30 cellular contexts compared by ENCODE assay signal in genomic region chr1:109922326-109922725, GRCh38. TPM values are rescaled to one million over a fixed set of nuclear protein-coding genes. Genes with fewer than 3 reads are reported as not detected.
A peak's percentile ranks its signal among the peaks of the same experiment; 100 is the strongest.
DNase-seq lines count a peak whose midpoint lies in the region; ATAC-seq, FAIRE-seq and TF ChIP-seq lines count a peak whose summit lies in the region.
"Had no signal": no experiment of that assay in that cellular context is flagged by ENCODE, and none has a peak within 500 bp of the region (broad histone marks: within the 10 kb centered on the region; RNA-seq: fewer than 3 reads in every experiment).

No MANE protein-coding gene starts in this region.

- H3K9me3 ChIP-seq in Loucy (ENCODE audit: insufficient read depth, low read depth, low read length) (no peaks in the 10 kb centered on the region), K562 (replicated peaks; ENCODE audit: control insufficient read depth, insufficient read depth, low read depth, low read length) (peaks cover 3% of the 10 kb centered on the region; the same call in 1 of the 2 replicates)
- H3K9me3 ChIP-seq: BE2C, HAP-1 had no signal

- TF ChIP-seq CTCF in Loucy (conservative IDR thresholded peaks at IDR 0.05; ENCODE audit: low read length) (no peak), K562 (IDR thresholded peaks at IDR 0.05 in 2 of 3, conservative IDR thresholded peaks at IDR 0.05 in 1 of 3; ENCODE audit: insufficient read depth in 2 of 3, low read depth in 1 of 3, low read length in 3 of 3) (no peak)

- H3K27me3 Mint-ChIP-seq in activated CD4-positive, alpha-beta T cell treated with anti-CD3 and anti-CD28 coated beads for 36 hours = no peaks in the 10 kb centered on the region

- H3K27ac Mint-ChIP-seq in activated CD4-positive, alpha-beta T cell treated with anti-CD3 and anti-CD28 coated beads for 36 hours = no peak overlapping the region
- H3K27ac Mint-ChIP-seq in stimulated activated effector memory CD8-positive, alpha-beta T cell treated with anti-CD3 and anti-CD28 coated beads, Interleukin-12 subunit alpha, Interleukin-12 subunit beta, amount 100 ng/mL, for 72 hours = peak overlapping the region; percentile 89
- H3K27ac Mint-ChIP-seq: CD14-positive monocyte, HFFc6 had no signal

- POLR2A ChIA-PET in activated CD4-positive, alpha-beta T cell treated with anti-CD3 and anti-CD28 coated beads for 36 hours (lab: Charles Lee) = no interaction called here
- POLR2A ChIA-PET in K562 (lab: Yijun Ruan, JAX) = interaction anchor here (0.9 to 1.8 kb wide), 3 partner anchors 10 to 62 kb away, joined by 3 to 7 read pairs (median 4); partner anchors contain the start of gene AHCYL1

- peaks cover 88% of the 10 kb centered on the region for H3K79me2 ChIP-seq in Loucy (ENCODE audit: insufficient read depth, low read length)
- H3K79me2 ChIP-seq in K562 (ENCODE audit: control insufficient read depth, insufficient read depth, low read length) = no peaks in the 10 kb centered on the region

- no peak overlapping the region for H3K4me3 Mint-ChIP-seq in activated CD4-positive, alpha-beta T cell treated with anti-CD3 and anti-CD28 coated beads for 36 hours
- no peak overlapping the region for H3K4me3 Mint-ChIP-seq in stimulated activated effector memory CD8-positive, alpha-beta T cell treated with anti-CD3 and anti-CD28 coated beads, Interleukin-12 subunit alpha, Interleukin-12 subunit beta, amount 100 ng/mL, for 72 hours
- H3K4me3 Mint-ChIP-seq: CD14-positive monocyte; CD8-positive, alpha-beta memory T cell; HFFc6 had no signal

- peaks cover 98% of the 10 kb centered on the region for H3K36me3 ChIP-seq in Loucy (ENCODE audit: insufficient read depth, low read length)
- H3K36me3 ChIP-seq in K562 (ENCODE audit: control insufficient read depth, insufficient read depth, low read length) = peaks cover 84% of the 10 kb centered on the region

- no peaks in the 10 kb centered on the region for H3K9me3 Mint-ChIP-seq in activated CD4-positive, alpha-beta T cell treated with anti-CD3 and anti-CD28 coated beads for 36 hours (ENCODE audit: low read depth)
- no peaks in the 10 kb centered on the region for H3K9me3 Mint-ChIP-seq in stimulated activated effector memory CD8-positive, alpha-beta T cell treated with anti-CD3 and anti-CD28 coated beads, Interleukin-12 subunit alpha, Interleukin-12 subunit beta, amount 100 ng/mL, for 72 hours
- H3K9me3 Mint-ChIP-seq: CD8-positive, alpha-beta memory T cell had no signal

- H3K4me1 ChIP-seq in Loucy (ENCODE audit: insufficient read depth, low read length, poor library complexity, severe bottlenecking) (peaks cover 26% of the 10 kb centered on the region), K562 (replicated peaks in 1 of 2; ENCODE audit: control insufficient read depth in 2 of 2, insufficient read depth in 2 of 2, low read length in 2 of 2) (peaks cover 19 to 41% of the 10 kb centered on the region in 2 experiments)
- H3K4me1 ChIP-seq: BE2C, HAP-1 had no signal

- WGBS in K562 (ENCODE audit: insufficient coverage, low coverage, missing lambda C conversion rate) = 72% methylated on average over 8 of the region's 8 CpGs

- H3K36me3 Mint-ChIP-seq in activated CD4-positive, alpha-beta T cell treated with anti-CD3 and anti-CD28 coated beads for 36 hours (ENCODE audit: low read depth) = peaks cover 80% of the 10 kb centered on the region
- H3K36me3 Mint-ChIP-seq in stimulated activated effector memory CD8-positive, alpha-beta T cell treated with anti-CD3 and anti-CD28 coated beads, Interleukin-12 subunit alpha, Interleukin-12 subunit beta, amount 100 ng/mL, for 72 hours = peaks cover 100% of the 10 kb centered on the region
- H3K36me3 Mint-ChIP-seq: CD14-positive monocyte had no signal

- TF ChIP-seq POLR2A in K562 (conservative IDR thresholded peaks at IDR 0.05) = no peak

- DNase-seq in activated CD4-positive, alpha-beta T cell treated with anti-CD3 and anti-CD28 coated beads for 36 hours = peak; percentile 1
- DNase-seq in activated CD4-positive, alpha-beta T cell treated with anti-CD3 and anti-CD28 coated beads for 48 hours = no peak
- DNase-seq in K562 (ENCODE audit: extremely low read depth in 1 of 4, low spot score in 3 of 4) = no peak
- DNase-seq in stimulated activated effector memory CD8-positive, alpha-beta T cell treated with anti-CD3 and anti-CD28 coated beads, Interleukin-12 subunit alpha, Interleukin-12 subunit beta, amount 100 ng/mL, for 72 hours (ENCODE audit: low spot score in 2 of 2) = no peak
- DNase-seq in GOT3 (lab: John Stamatoyannopoulos, UW) = no peak
- no peak for DNase-seq in NCI-H446 (lab: John Stamatoyannopoulos, UW)
- DNase-seq: 8988T; ACHN; BE2C; CD8-positive, alpha-beta memory T cell; DMS 273 treated with DMSO at 0.1 percent for 48 hours; DMS79; EL; GDM1; GM23248; HFFc6; IMR-90; NCI-H1092; NCI-H1417 treated with DMSO at 0.1 percent for 48 hours; NCI-H1694 treated with DMSO at 0.1 percent for 48 hours; NCI-H446 treated with DMSO at 0.1 percent for 48 hours; NCI-H526; NCI-H82; PC-9; Right ventricle myocardium superior; RPMI8226 had no signal

- no peak overlapping the region for H2AFZ ChIP-seq in Loucy (ENCODE audit: low read length)
- no peak overlapping the region for H2AFZ ChIP-seq in K562 (ENCODE audit: low read depth, low read length)
- H2AFZ ChIP-seq: GM23248, PC-9 had no signal

- no peak overlapping the region for H3K27ac ChIP-seq in K562 (ENCODE audit: extremely low read depth, low read depth, low read length)
- H3K27ac ChIP-seq: GM23248, PC-9 had no signal

- H3K4me2 ChIP-seq in Loucy (ENCODE audit: low read depth, low read length, poor library complexity, severe bottlenecking) (peak overlapping the region; percentile 20), K562 (ENCODE audit: insufficient read depth, low read length) (no peak overlapping the region)
- H3K4me2 ChIP-seq: PC-9 had no signal

- in situ Hi-C loops in K562 (cut with MboI) = no loop called here

- intact Hi-C loops in activated CD4-positive, alpha-beta T cell treated with anti-CD3 and anti-CD28 coated beads for 36 hours (cut with DNase I, micrococcal nuclease) = loop anchor here in 1 of 2 experiments (5.0 kb wide), 1 partner anchor 60 kb away; the partner anchor contains the start of gene AHCYL1
- intact Hi-C loops in K562 (cut with micrococcal nuclease) = no loop called here

- H3K4me3 ChIP-seq in Loucy (ENCODE audit: low read length, poor library complexity, severe bottlenecking) = no peak overlapping the region
- H3K4me3 ChIP-seq in K562 = no peak overlapping the region
- H3K4me3 ChIP-seq: GM12878, GM23248, HAP-1, PC-9 had no signal

- CTCF ChIA-PET in activated CD4-positive, alpha-beta T cell treated with anti-CD3 and anti-CD28 coated beads for 36 hours (lab: Charles Lee) = interaction anchor here (0.5 to 1.8 kb wide), 5 partner anchors 9 to 145 kb away, joined by 3 to 5 read pairs (median 3); partner anchors contain the start of gene AHCYL1
- CTCF ChIA-PET in K562 (lab: Yijun Ruan, JAX; ENCODE audit: low intra/inter-chr PET ratio) = interaction anchor here (0.8 kb wide), 1 partner anchor 61 kb away, joined by 3 read pairs; no protein-coding TSS in a partner anchor

- FAIRE-seq in K562 (lab: Jason Lieb, UNC) = no peak
- FAIRE-seq: GM12878 had no signal

- no peaks in the 10 kb centered on the region for H3K9me2 ChIP-seq in Loucy (replicated peaks; ENCODE audit: low read depth, low read length)

- H3K9ac ChIP-seq in Loucy (ENCODE audit: low read depth, low read length, poor library complexity, severe bottlenecking) = no peak overlapping the region
- H3K9ac ChIP-seq in K562 (ENCODE audit: insufficient read depth in 1 of 2, low read depth in 2 of 2, low read length in 2 of 2) = peak overlapping the region in 1 of 2 experiments; percentile 65; a peak in 1 of 4 replicates
- H3K9ac ChIP-seq: GM23248 had no signal

- no peaks in the 10 kb centered on the region for H3K27me3 ChIP-seq in Loucy (ENCODE audit: insufficient read depth, low read length, poor library complexity, severe bottlenecking)
- no peaks in the 10 kb centered on the region for H3K27me3 ChIP-seq in K562 (ENCODE audit: control insufficient read depth in 2 of 2, insufficient read depth in 2 of 2, low read length in 2 of 2)
- H3K27me3 ChIP-seq: BE2C had no signal

- H4K20me1 ChIP-seq in Loucy (ENCODE audit: insufficient read depth, low read length, poor library complexity, severe bottlenecking) = peaks cover 92% of the 10 kb centered on the region
- no peaks in the 10 kb centered on the region for H4K20me1 ChIP-seq in K562 (replicated peaks; ENCODE audit: control insufficient read depth, insufficient read depth, low read length)

- no peak for TF ChIP-seq EP300 in K562 (IDR thresholded peaks at IDR 0.05; ENCODE audit: low read length)

- no TSS peak for BruUV-seq in K562 (replicated peaks; lab: Mats Ljungman, UMichigan)

- H3F3A ChIP-seq in Loucy (ENCODE audit: low read depth) = no peaks in the 10 kb centered on the region

- TF ChIP-seq RAD21 in K562 (CRISPR knock-in tag; conservative IDR thresholded peaks at IDR 0.05 in 1 of 2, IDR thresholded peaks at IDR 0.05 in 1 of 2) = no peak

- no peaks in the 10 kb centered on the region for H3K9me1 ChIP-seq in K562 (ENCODE audit: control insufficient read depth, insufficient read depth, low read length)

- H3K4me1 Mint-ChIP-seq in activated CD4-positive, alpha-beta T cell treated with anti-CD3 and anti-CD28 coated beads for 36 hours = no peaks in the 10 kb centered on the region
- peaks cover 58% of the 10 kb centered on the region for H3K4me1 Mint-ChIP-seq in stimulated activated effector memory CD8-positive, alpha-beta T cell treated with anti-CD3 and anti-CD28 coated beads, Interleukin-12 subunit alpha, Interleukin-12 subunit beta, amount 100 ng/mL, for 72 hours
- H3K4me1 Mint-ChIP-seq: CD8-positive, alpha-beta memory T cell had no signal

- ATAC-seq in activated CD4-positive, alpha-beta T cell treated with anti-CD3 and anti-CD28 coated beads for 36 hours = no peak
- no peak for ATAC-seq in K562
- peak; percentile 3 for ATAC-seq in stimulated activated effector memory CD8-positive, alpha-beta T cell treated with anti-CD3 and anti-CD28 coated beads, Interleukin-12 subunit alpha, Interleukin-12 subunit beta, amount 100 ng/mL, for 72 hours

RNA-seq across cellular contexts. Expression of gene CSF1, which starts 11.7 kb away (rescaled TPM):
- 10 to 100 TPM; 37.7 to 44.8 TPM for total RNA-seq in activated CD4-positive, alpha-beta T cell treated with anti-CD3 and anti-CD28 coated beads for 36 hours
- 11.8 and 30.8 TPM in 2 replicates for total RNA-seq in K562 (2011; cell fraction: chromatin; rRNA removed; ENCODE audit: low replicate concordance)
- total RNA-seq in K562 (2011; cell fraction: nucleolus; rRNA removed) = 17.2 and 24.8 TPM in 2 replicates
- 16.3 and 18.2 TPM in 2 replicates for total RNA-seq in K562 (2011; cell fraction: nucleoplasm; rRNA removed)
- 2.8 and 5.9 TPM in 2 replicates for total RNA-seq in K562 (2014; rRNA removed)
- total RNA-seq in K562 (2014; rRNA removed; fragmentation: Illumina TruSeq; extraction: Trizol) = 1.6 TPM in 2 replicates
- total RNA-seq in K562 (2015; rRNA removed; fragmentation: Illumina TruSeq; extraction: Trizol) = 2.4 and 3.4 TPM in 2 replicates
- 6.7 and 6.8 TPM in 2 replicates for total RNA-seq in K562 (2021)
- 6.9 and 11.8 TPM in 2 replicates for polyA plus RNA-seq in K562 (2011; rRNA removed)
- 4.6 and 12.6 TPM in 2 replicates for polyA plus RNA-seq in K562 (2011; cell fraction: cytosol; rRNA removed)
- polyA plus RNA-seq in K562 (2011; cell fraction: nucleus; rRNA removed) = 12.5 and 39.9 TPM in 2 replicates
- 4.7 and 8.6 TPM in 2 replicates for polyA plus RNA-seq in K562 (2012)
- 3.8 and 4.8 TPM in 2 replicates for polyA plus RNA-seq in K562 (2014; fragmentation: Illumina TruSeq; extraction: Trizol)
- polyA plus RNA-seq in K562 (2014; fragmentation: Nextera tagmentation; extraction: Ambion mirVana) = under 1 TPM; 0.18 to 0.23 TPM
- 2.7 and 4.3 TPM in 2 replicates for polyA plus RNA-seq in K562 (2014; rRNA removed)
- polyA minus RNA-seq in K562 (2011; rRNA and poly(A)+ RNA removed) = 3.9 and 8.8 TPM in 2 replicates
- polyA minus RNA-seq in K562 (2011; cell fraction: cytosol; rRNA and poly(A)+ RNA removed) = 8.5 and 11.6 TPM in 2 replicates
- polyA minus RNA-seq in K562 (2011; cell fraction: nucleus; rRNA and poly(A)+ RNA removed) = 5.1 and 13.7 TPM in 2 replicates
